In the genomic region with DNA sequence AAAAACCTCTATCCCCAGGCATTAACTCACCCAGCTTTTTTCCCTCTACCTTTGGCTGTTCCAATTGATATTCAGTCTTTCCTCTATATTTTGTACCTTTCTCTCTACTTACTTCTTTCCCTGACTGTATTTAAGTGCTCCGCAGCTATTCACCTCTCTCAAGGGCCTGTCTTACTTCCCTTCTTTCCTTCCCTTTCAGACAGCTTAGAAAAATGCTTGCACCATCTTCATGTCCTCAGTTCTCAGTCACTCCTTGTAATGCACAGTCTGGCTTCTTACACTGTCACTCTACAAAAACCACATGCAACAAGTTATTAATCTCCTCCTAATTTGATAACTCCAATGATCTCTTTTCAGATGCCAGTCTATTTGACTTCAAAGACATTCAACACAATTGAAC, we compare ENCODE assay signal across 33 cellular contexts.
"Had no signal": no experiment of that assay in that cellular context is flagged by ENCODE, and none has a peak within 500 bp of the region (broad histone marks: within the 10 kb centered on the region; RNA-seq: fewer than 3 reads in every experiment).

No MANE protein-coding gene starts in this region.

- H3K4me1 Mint-ChIP-seq: activated CD4-positive, alpha-beta T cell treated with anti-CD3 and anti-CD28 coated beads for 36 hours; activated CD4-positive, alpha-beta T cell treated with anti-CD3 and anti-CD28 coated beads, Interleukin-2, amount 10 ng/mL, durations not matched to agents 24 days and 14 days; activated naive CD4-positive, alpha-beta T cell treated with anti-CD3 and anti-CD28 coated beads, Interleukin-2, amount 50 U/mL, for 24 hours; activated naive CD8-positive, alpha-beta T cell treated with anti-CD3 and anti-CD28 coated beads for 36 hours; activated naive CD8-positive, alpha-beta T cell treated with anti-CD3 and anti-CD28 coated beads, Interleukin-2, amount 50 U/mL, for 24 hours had no signal

- DNase-seq: activated CD4-positive, alpha-beta memory T cell treated with anti-CD3 and anti-CD28 coated beads for 36 hours; activated CD4-positive, alpha-beta T cell treated with anti-CD3 and anti-CD28 coated beads for 36 hours; activated CD4-positive, alpha-beta T cell treated with anti-CD3 and anti-CD28 coated beads, Interleukin-2, amount 10 ng/mL, durations not matched to agents 24 days and 14 days; activated CD4-positive, CD25-positive, alpha-beta regulatory T cell; activated CD4-positive, CD25-positive, alpha-beta regulatory T cell treated with anti-CD3 and anti-CD28 coated beads, Interleukin-2, amount 50 U/mL, for 72 hours; activated CD8-positive, alpha-beta memory T cell treated with anti-CD3 and anti-CD28 coated beads, Interleukin-2, amount 10 ng/mL, durations not matched to agents 7 days and 5 days; activated CD8-positive, alpha-beta memory T cell treated with anti-CD3 and anti-CD28 coated beads, Interleukin-2, amount 50 U/mL, for 4 hours; activated CD8-positive, alpha-beta T cell treated with anti-CD3 and anti-CD28 coated beads, Interleukin-2, amount 10 ng/mL, durations not matched to agents 7 days and 5 days; activated effector memory CD4-positive, alpha-beta T cell treated with anti-CD3 and anti-CD28 coated beads, Interleukin-2, amount 50 U/mL, for 16 hours; activated naive CD4-positive, alpha-beta T cell treated with anti-CD3 and anti-CD28 coated beads for 36 hours; activated naive CD8-positive, alpha-beta T cell treated with anti-CD3 and anti-CD28 coated beads for 36 hours; activated naive CD8-positive, alpha-beta T cell treated with anti-CD3 and anti-CD28 coated beads, Interleukin-2, amount 50 U/mL, for 24 hours; activated T-cell treated with anti-CD3 and anti-CD28 coated beads, Interleukin-2, amount 50 U/mL, for 4 hours; adrenal gland; amygdala; aorta; cortex of kidney; dermis blood vessel endothelial cell; effector CD4-positive, alpha-beta T cell; effector memory CD8-positive, alpha-beta T cell; foreskin keratinocyte; gastrocnemius medialis; glutamatergic neuron; heart left ventricle; T-helper 2 cell had no signal

- H3K36me3 Mint-ChIP-seq: brain had no signal

- H3K9me3 Mint-ChIP-seq: activated CD4-positive, alpha-beta memory T cell treated with anti-CD3 and anti-CD28 coated beads for 36 hours; activated naive CD4-positive, alpha-beta T cell treated with anti-CD3 and anti-CD28 coated beads for 36 hours; activated naive CD4-positive, alpha-beta T cell treated with anti-CD3 and anti-CD28 coated beads, Interleukin-2, amount 50 U/mL, for 24 hours; activated T-cell treated with anti-CD3 and anti-CD28 coated beads, Interleukin-2, amount 50 U/mL, for 4 hours; activated T-helper 1 cell treated with anti-CD3 and anti-CD28 coated beads, Interleukin-12 subunit alpha, Interleukin-12 subunit beta, Interleukin-2, Interleukin-4 antibody, amounts not matched to agents 30 ng/mL and 10 ng/mL and 1 ng/mL, durations not matched to agents 14 hours and 24 hours and 36 hours; activated T-helper 2 cell treated with anti-CD3 and anti-CD28 coated beads, Interferon-gamma antibody, Interleukin-2, Interleukin-4, amounts not matched to agents 10 μg/mL and 5 μg/mL and 100 μg/mL, durations not matched to agents 14 hours and 24 hours and 36 hours; effector memory CD8-positive, alpha-beta T cell had no signal

- H3K27me3 ChIP-seq: adrenal gland, breast epithelium, esophagus muscularis mucosa, foreskin keratinocyte, gastrocnemius medialis, heart left ventricle had no signal

- H3K4me3 ChIP-seq: adrenal gland, breast epithelium, esophagus muscularis mucosa, gastrocnemius medialis, heart left ventricle had no signal

- H3K4me3 Mint-ChIP-seq: activated CD4-positive, alpha-beta memory T cell treated with anti-CD3 and anti-CD28 coated beads for 36 hours; activated CD4-positive, alpha-beta T cell treated with anti-CD3 and anti-CD28 coated beads for 36 hours; activated CD4-positive, alpha-beta T cell treated with anti-CD3 and anti-CD28 coated beads, Interleukin-2, amount 10 ng/mL, durations not matched to agents 24 days and 14 days; activated CD8-positive, alpha-beta memory T cell treated with anti-CD3 and anti-CD28 coated beads, Interleukin-2, amount 10 ng/mL, durations not matched to agents 7 days and 5 days; activated CD8-positive, alpha-beta T cell treated with anti-CD3 and anti-CD28 coated beads, Interleukin-2, amount 10 ng/mL, durations not matched to agents 7 days and 5 days; activated naive CD4-positive, alpha-beta T cell treated with anti-CD3 and anti-CD28 coated beads for 36 hours; activated naive CD4-positive, alpha-beta T cell treated with anti-CD3 and anti-CD28 coated beads, Interleukin-2, amount 50 U/mL, for 24 hours; activated naive CD8-positive, alpha-beta T cell treated with anti-CD3 and anti-CD28 coated beads for 36 hours; activated naive CD8-positive, alpha-beta T cell treated with anti-CD3 and anti-CD28 coated beads, Interleukin-2, amount 50 U/mL, for 24 hours; activated T-cell treated with anti-CD3 and anti-CD28 coated beads, Interleukin-2, amount 50 U/mL, for 4 hours; activated T-helper 1 cell treated with anti-CD3 and anti-CD28 coated beads, Interleukin-12 subunit alpha, Interleukin-12 subunit beta, Interleukin-2, Interleukin-4 antibody, amounts not matched to agents 30 ng/mL and 10 ng/mL and 1 ng/mL, durations not matched to agents 14 hours and 24 hours and 36 hours; brain; effector memory CD8-positive, alpha-beta T cell had no signal

- H3K36me3 ChIP-seq: adrenal gland, breast epithelium, gastrocnemius medialis had no signal

- ATAC-seq: activated CD4-positive, alpha-beta T cell treated with anti-CD3 and anti-CD28 coated beads for 36 hours; activated CD8-positive, alpha-beta memory T cell treated with anti-CD3 and anti-CD28 coated beads, Interleukin-2, amount 10 ng/mL, durations not matched to agents 7 days and 5 days; activated CD8-positive, alpha-beta T cell treated with anti-CD3 and anti-CD28 coated beads, Interleukin-2, amount 10 ng/mL, durations not matched to agents 7 days and 5 days; activated naive CD8-positive, alpha-beta T cell treated with anti-CD3 and anti-CD28 coated beads, Interleukin-2, amount 50 U/mL, for 24 hours; activated T-cell treated with anti-CD3 and anti-CD28 coated beads, Interleukin-2, amount 50 U/mL, for 4 hours; effector memory CD8-positive, alpha-beta T cell; foreskin keratinocyte; gastrocnemius medialis; heart left ventricle had no signal

- H3K4me1 ChIP-seq: adrenal gland, breast epithelium, foreskin keratinocyte, gastrocnemius medialis had no signal

- FAIRE-seq: colon, TTC549 had no signal

- H3K27ac Mint-ChIP-seq: activated CD4-positive, alpha-beta memory T cell treated with anti-CD3 and anti-CD28 coated beads for 36 hours; activated CD4-positive, alpha-beta T cell treated with anti-CD3 and anti-CD28 coated beads for 36 hours; activated CD4-positive, alpha-beta T cell treated with anti-CD3 and anti-CD28 coated beads, Interleukin-2, amount 10 ng/mL, durations not matched to agents 24 days and 14 days; activated CD8-positive, alpha-beta memory T cell treated with anti-CD3 and anti-CD28 coated beads, Interleukin-2, amount 10 ng/mL, durations not matched to agents 7 days and 5 days; activated CD8-positive, alpha-beta T cell treated with anti-CD3 and anti-CD28 coated beads, Interleukin-2, amount 10 ng/mL, durations not matched to agents 7 days and 5 days; activated naive CD4-positive, alpha-beta T cell treated with anti-CD3 and anti-CD28 coated beads for 36 hours; activated naive CD4-positive, alpha-beta T cell treated with anti-CD3 and anti-CD28 coated beads, Interleukin-2, amount 50 U/mL, for 24 hours; activated naive CD8-positive, alpha-beta T cell treated with anti-CD3 and anti-CD28 coated beads for 36 hours; activated naive CD8-positive, alpha-beta T cell treated with anti-CD3 and anti-CD28 coated beads, Interleukin-2, amount 50 U/mL, for 24 hours; activated T-helper 1 cell treated with anti-CD3 and anti-CD28 coated beads, Interleukin-12 subunit alpha, Interleukin-12 subunit beta, Interleukin-2, Interleukin-4 antibody, amounts not matched to agents 30 ng/mL and 10 ng/mL and 1 ng/mL, durations not matched to agents 14 hours and 24 hours and 36 hours; activated T-helper 2 cell treated with anti-CD3 and anti-CD28 coated beads, Interferon-gamma antibody, Interleukin-2, Interleukin-4, amounts not matched to agents 10 μg/mL and 5 μg/mL and 100 μg/mL, durations not matched to agents 14 hours and 24 hours and 36 hours; brain; effector memory CD8-positive, alpha-beta T cell had no signal

- H3K9me3 ChIP-seq: adrenal gland, breast epithelium, esophagus muscularis mucosa, gastrocnemius medialis had no signal

- H3K27ac ChIP-seq: adrenal gland, breast epithelium, esophagus muscularis mucosa, foreskin keratinocyte, gastrocnemius medialis, heart left ventricle had no signal

- H3K27me3 Mint-ChIP-seq: activated CD4-positive, alpha-beta memory T cell treated with anti-CD3 and anti-CD28 coated beads for 36 hours; activated CD4-positive, alpha-beta T cell treated with anti-CD3 and anti-CD28 coated beads for 36 hours; activated CD4-positive, alpha-beta T cell treated with anti-CD3 and anti-CD28 coated beads, Interleukin-2, amount 10 ng/mL, durations not matched to agents 24 days and 14 days; activated CD8-positive, alpha-beta memory T cell treated with anti-CD3 and anti-CD28 coated beads, Interleukin-2, amount 10 ng/mL, durations not matched to agents 7 days and 5 days; activated naive CD4-positive, alpha-beta T cell treated with anti-CD3 and anti-CD28 coated beads, Interleukin-2, amount 50 U/mL, for 24 hours; activated naive CD8-positive, alpha-beta T cell treated with anti-CD3 and anti-CD28 coated beads for 36 hours; activated naive CD8-positive, alpha-beta T cell treated with anti-CD3 and anti-CD28 coated beads, Interleukin-2, amount 50 U/mL, for 24 hours; brain; effector memory CD8-positive, alpha-beta T cell had no signal
